In genomic region chr1:74508449-74508848, GRCh38 we compare ENCODE assay signal across 21 cellular contexts. TPM values are rescaled to one million over a fixed set of nuclear protein-coding genes. Genes with fewer than 3 reads are reported as not detected.
DNase-seq lines count a peak whose midpoint lies in the region; TF ChIP-seq lines count a peak whose summit lies in the region.
"Had no signal": no experiment of that assay in that cellular context is flagged by ENCODE, and none has a peak within 500 bp of the region (broad histone marks: within the 10 kb centered on the region; RNA-seq: fewer than 3 reads in every experiment).

No MANE protein-coding gene starts in this region.

- H3K4me3 ChIP-seq in BE2C (ENCODE audit: low read depth, low read length) (no peak overlapping the region), WERI-Rb-1 (ENCODE audit: low read depth, low read length) (no peak overlapping the region)
- H3K4me3 ChIP-seq: A549; BLaER1 treated with 17β-estradiol and CSF1 and Interleukin-3, amounts not matched to agents 10 nM and 100 nM; PC-9 had no signal

- no peak overlapping the region for H3K4me2 ChIP-seq in H9 (ENCODE audit: insufficient read depth, insufficient read length, low read length)
- H3K4me2 ChIP-seq: A549; BLaER1 treated with 17β-estradiol and CSF1 and Interleukin-3, amounts not matched to agents 10 nM and 100 nM; KMS-11; PC-9 had no signal

- DNase-seq in BE2C (peak; percentile 32), H9 (peak; percentile 31), WERI-Rb-1 (peak; percentile 31), kidney glomerular epithelial cell (lab: John Stamatoyannopoulos, UW) (peak; percentile 24), ACHN (no peak), RKO (ENCODE audit: low spot score) (no peak), DMS153 treated with DMSO at 0.1 percent for 48 hours (lab: John Stamatoyannopoulos, UW; ENCODE audit: unreplicated experiment) (no peak)
- DNase-seq: CD8-positive, alpha-beta T cell; DMS79; HCEC 1CT; NCI-H1417; NCI-H187 treated with DMSO at 0.1 percent for 48 hours; NCI-H2227 treated with DMSO at 0.1 percent for 48 hours; NCI-H510A treated with DMSO at 0.1 percent for 48 hours; PC-9 had no signal

- no peak overlapping the region for H2BK15ac ChIP-seq in H9 (ENCODE audit: low read depth, low read length)

- H3K36me3 ChIP-seq in BE2C: no peaks in the 10 kb centered on the region
- H3K36me3 ChIP-seq in WERI-Rb-1: no peaks in the 10 kb centered on the region
- H3K36me3 ChIP-seq: BLaER1 treated with 17β-estradiol and CSF1 and Interleukin-3, amounts not matched to agents 10 nM and 100 nM had no signal

- H3K27ac Mint-ChIP-seq in H9: peak overlapping the region in 1 of 3 experiments; percentile 34; a peak in 1 of 7 replicates
- H3K27ac Mint-ChIP-seq: CD8-positive, alpha-beta T cell had no signal

- no peak overlapping the region for H4K5ac ChIP-seq in H9 (ENCODE audit: insufficient read length, low read depth, low read length)

- H3K23me2 ChIP-seq in H9 (ENCODE audit: insufficient read length, low read depth, low read length, poor library complexity, severe bottlenecking): no peaks in the 10 kb centered on the region

- no peak overlapping the region for H3T11ph ChIP-seq in H9 (ENCODE audit: low read length)

- in situ Hi-C loops in ACHN (cut with HindIII; ENCODE audit: low pct_ligation_motif_present, low pct_unique_long_range_greater_than_20kb, low sequenced_read_pairs): no loop called here

- H3K4ac ChIP-seq in H9 (ENCODE audit: low read depth, low read length): no peak overlapping the region

- no peaks in the 10 kb centered on the region for H3K9me3 ChIP-seq in BE2C
- H3K9me3 ChIP-seq in H9 (ENCODE audit: control insufficient read depth, low read depth, low read length): no peaks in the 10 kb centered on the region
- H3K9me3 ChIP-seq in WERI-Rb-1 (ENCODE audit: severe bottlenecking): no peaks in the 10 kb centered on the region
- H3K9me3 ChIP-seq: A549; BLaER1 treated with 17β-estradiol and CSF1 and Interleukin-3, amounts not matched to agents 10 nM and 100 nM had no signal

- H3K27ac ChIP-seq in H9 (ENCODE audit: insufficient read length, low read depth, low read length) (no peak overlapping the region), WERI-Rb-1 (no peak overlapping the region)
- H3K27ac ChIP-seq: A549; BLaER1 treated with 17β-estradiol and CSF1 and Interleukin-3, amounts not matched to agents 10 nM and 100 nM; HL-60; KMS-11; PC-9 had no signal

- H4K20me1 ChIP-seq in H9 (ENCODE audit: control insufficient read depth, insufficient read depth, insufficient read length): no peaks in the 10 kb centered on the region
- H4K20me1 ChIP-seq: BLaER1 treated with 17β-estradiol and CSF1 and Interleukin-3, amounts not matched to agents 10 nM and 100 nM had no signal

- no peak overlapping the region for H3K4me3 Mint-ChIP-seq in H9
- H3K4me3 Mint-ChIP-seq: CD8-positive, alpha-beta T cell had no signal

- no peaks in the 10 kb centered on the region; a peak in 1 of 7 replicates for H3K36me3 Mint-ChIP-seq in H9 (ENCODE audit: insufficient read depth in 1 of 3, low read depth in 3 of 3)
- H3K36me3 Mint-ChIP-seq: CD8-positive, alpha-beta T cell had no signal

- H3K27me3 ChIP-seq in BE2C (no peaks in the 10 kb centered on the region), H9 (ENCODE audit: insufficient read depth, low read length) (no peaks in the 10 kb centered on the region), WERI-Rb-1 (ENCODE audit: insufficient read depth, low read depth, severe bottlenecking) (no peaks in the 10 kb centered on the region)
- H3K27me3 ChIP-seq: BLaER1 treated with 17β-estradiol and CSF1 and Interleukin-3, amounts not matched to agents 10 nM and 100 nM had no signal

- no peak overlapping the region for H3K18ac ChIP-seq in H9 (ENCODE audit: insufficient read length, low read depth, low read length)

- peaks cover 37 to 42% of the 10 kb centered on the region in 2 experiments for H3K4me1 Mint-ChIP-seq in H9

- H4K91ac ChIP-seq in H9 (ENCODE audit: insufficient read length, low read depth, low read length): no peak overlapping the region

- H2BK120ac ChIP-seq in H9 (ENCODE audit: low read depth, low read length, poor library complexity, severe bottlenecking): no peak overlapping the region

- H3K79me2 ChIP-seq in H9 (ENCODE audit: insufficient read depth, low read length): no peaks in the 10 kb centered on the region

- H3K56ac ChIP-seq in H9 (ENCODE audit: insufficient read length, low read depth, low read length): no peak overlapping the region

- H2BK20ac ChIP-seq in H9 (ENCODE audit: low read depth, low read length, poor library complexity, severe bottlenecking): no peak overlapping the region

- H3K4me1 ChIP-seq in BE2C: peaks cover 8% of the 10 kb centered on the region
- no peaks in the 10 kb centered on the region for H3K4me1 ChIP-seq in H9 (ENCODE audit: insufficient read depth, low read length)
- H3K4me1 ChIP-seq: A549 had no signal

- no peak overlapping the region for H2AK5ac ChIP-seq in H9 (ENCODE audit: insufficient read length, low read length)

- no peaks in the 10 kb centered on the region for H3K9me3 Mint-ChIP-seq in H9
- H3K9me3 Mint-ChIP-seq: CD8-positive, alpha-beta T cell had no signal

- H3K23ac ChIP-seq in H9 (ENCODE audit: insufficient read length, low read depth, low read length): no peak overlapping the region

- no peak overlapping the region for H2BK5ac ChIP-seq in H9 (ENCODE audit: insufficient read length, low read length)

- H3K79me1 ChIP-seq in H9 (ENCODE audit: insufficient read depth, low read depth, low read length, poor library complexity, severe bottlenecking): no peaks in the 10 kb centered on the region

- no peak overlapping the region for H3K9ac ChIP-seq in H9 (ENCODE audit: extremely low read depth, insufficient read length, low read length)
- H3K9ac ChIP-seq: BLaER1 treated with 17β-estradiol and CSF1 and Interleukin-3, amounts not matched to agents 10 nM and 100 nM; KMS-11 had no signal

- H3K14ac ChIP-seq in H9 (ENCODE audit: insufficient read depth, low read length): no peak overlapping the region

- H2BK12ac ChIP-seq in H9 (ENCODE audit: insufficient read length, low read depth, low read length): no peak overlapping the region

- no peak for TF ChIP-seq CTCF in BE2C (IDR thresholded peaks at IDR 0.05; ENCODE audit: low read depth, low read length)
- no peak for TF ChIP-seq CTCF in H9 (conservative IDR thresholded peaks at IDR 0.05)
- TF ChIP-seq CTCF in WERI-Rb-1 (IDR thresholded peaks at IDR 0.05; ENCODE audit: low read depth, low read length): no peak

- H4K8ac ChIP-seq in H9 (replicated peaks; ENCODE audit: insufficient read length, low read depth, low read length): no peak overlapping the region

- no CpG with 5 or more reads among the region's 3 CpGs for WGBS in H9 (ENCODE audit: extremely low coverage, insufficient read length, low lambda C conversion rate)

- no peaks in the 10 kb centered on the region for H3K27me3 Mint-ChIP-seq in H9 (ENCODE audit: low read depth)

- no peak overlapping the region for H2AFZ ChIP-seq in H9 (ENCODE audit: low read length)
- H2AFZ ChIP-seq: PC-9 had no signal

RNA-seq across cellular contexts. Expression of gene LRRC53, which starts 4.0 kb away (rescaled TPM):
- 0.11 TPM for polyA plus RNA-seq in BE2C (2012; ENCODE audit: insufficient read depth, insufficient read length, low read depth)
- total RNA-seq in H9 (2021): not detected in 2 replicates
- total RNA-seq: CD8-positive, alpha-beta T cell; HT1080; M059J; PC-9 had no signal
- polyA plus RNA-seq: A549 had no signal

Comparison
In these comparisons a context has a peak if more than half of its experiments do, and no peak if none do; other contexts are left out.
1. DNase-seq: peak in BE2C (single experiment), H9 (single experiment), WERI-Rb-1 (single experiment) and kidney glomerular epithelial cell (single experiment); none in ACHN (single experiment), RKO (single experiment) and DMS153 treated with DMSO at 0.1 percent for 48 hours (single experiment).